In genomic region chr14:39015360-39015961, GRCh38 we compare ENCODE assay signal across 8 cellular contexts.
A peak's percentile ranks its signal among the peaks of the same experiment; 100 is the strongest.
DNase-seq lines count a peak whose midpoint lies in the region; ATAC-seq and TF ChIP-seq lines count a peak whose summit lies in the region.

No MANE protein-coding gene starts in this region.

- no peak overlapping the region for H3K9ac ChIP-seq in MM.1S (ENCODE audit: low read length)

- DNase-seq in heart left ventricle (peak in 1 of 5 donors; percentile 16), Right ventricle myocardium inferior (ENCODE audit: missing footprints) (no peak), MM.1S (peak; percentile 46), fibroblast of the conjunctiva (ENCODE audit: low read depth) (peak; percentile 51), putamen (ENCODE audit: low spot score) (peak; percentile 56)
- DNase-seq in activated naive CD8-positive, alpha-beta T cell treated with anti-CD3 and anti-CD28 coated beads for 36 hours = no peak

- H3K4me1 Mint-ChIP-seq in activated naive CD8-positive, alpha-beta T cell treated with anti-CD3 and anti-CD28 coated beads for 36 hours = no peaks in the 10 kb centered on the region

- H3K27me3 ChIP-seq in heart left ventricle (no peaks in the 10 kb centered on the region), MM.1S (replicated peaks; ENCODE audit: insufficient read depth, low read length) (no peaks in the 10 kb centered on the region)

- H3K36me3 Mint-ChIP-seq in activated naive CD8-positive, alpha-beta T cell treated with anti-CD3 and anti-CD28 coated beads for 36 hours = peaks cover 11% of the 10 kb centered on the region

- H3K27ac Mint-ChIP-seq in activated naive CD8-positive, alpha-beta T cell treated with anti-CD3 and anti-CD28 coated beads for 36 hours = no peak overlapping the region

- H4K20me1 ChIP-seq in MM.1S (ENCODE audit: insufficient read depth, low read length) = no peaks in the 10 kb centered on the region

- H3K9me2 ChIP-seq in MM.1S (replicated peaks; ENCODE audit: insufficient read depth, low read length) = no peaks in the 10 kb centered on the region

- H3K4me2 ChIP-seq in MM.1S (ENCODE audit: low read depth, low read length) = no peak overlapping the region

- H3K9me3 ChIP-seq in heart left ventricle (no peaks in the 10 kb centered on the region), MM.1S (replicated peaks; ENCODE audit: insufficient read depth, low read length) (no peaks in the 10 kb centered on the region)

- WGBS in heart left ventricle, 4 donors = 25 to 39% (median 31%) methylated on average over 5 of the region's 5 CpGs

- no peaks in the 10 kb centered on the region for H3K79me2 ChIP-seq in MM.1S (ENCODE audit: low read length)

- no peaks in the 10 kb centered on the region for H3F3A ChIP-seq in MM.1S (ENCODE audit: insufficient read depth, low read length)

- H2AFZ ChIP-seq in MM.1S (ENCODE audit: low read length) = no peak overlapping the region

- ATAC-seq in heart left ventricle = no peak
- no peak for ATAC-seq in Right ventricle myocardium inferior
- ATAC-seq in GM21737 (IDR thresholded peaks at IDR 0.05; ENCODE audit: unreplicated experiment) = peak; percentile 81
- peak; percentile 65; the same call in 1 of the 3 replicates for ATAC-seq in SK-N-SH treated with all-trans-retinoic acid at 6 μM for 48 hours

- H3K27me3 Mint-ChIP-seq in activated naive CD8-positive, alpha-beta T cell treated with anti-CD3 and anti-CD28 coated beads for 36 hours = no peaks in the 10 kb centered on the region

- H3K27ac ChIP-seq in heart left ventricle (no peak overlapping the region), MM.1S (ENCODE audit: low read length) (no peak overlapping the region)

- TF ChIP-seq CTCF in heart left ventricle (IDR thresholded peaks at IDR 0.05) (peak; percentile 67 to 92 (median 80)), MM.1S (IDR thresholded peaks at IDR 0.05; ENCODE audit: low read length) (peak; percentile 52)

- H3K9me3 Mint-ChIP-seq in activated naive CD8-positive, alpha-beta T cell treated with anti-CD3 and anti-CD28 coated beads for 36 hours = no peaks in the 10 kb centered on the region

- H3K4me3 ChIP-seq in heart left ventricle (no peak overlapping the region), MM.1S (ENCODE audit: low read length) (no peak overlapping the region)

- no peaks in the 10 kb centered on the region for H3K36me3 ChIP-seq in heart left ventricle
- H3K36me3 ChIP-seq in MM.1S (replicated peaks; ENCODE audit: insufficient read depth, low read length) = no peaks in the 10 kb centered on the region

- intact Hi-C loops in heart left ventricle (cut with DNase I) = loop anchor here (2.0 to 10.0 kb wide), 8 partner anchors 141 to 1113 kb away; no protein-coding TSS in a partner anchor
- intact Hi-C loops in Right ventricle myocardium inferior (cut with DNase I) = loop anchor here (2.0 kb wide), 1 partner anchor 1113 kb away; no protein-coding TSS in a partner anchor

- TF ChIP-seq POLR2A in heart left ventricle (IDR thresholded peaks at IDR 0.05) = no peak

- H3K4me1 ChIP-seq in heart left ventricle (peaks cover 0 to 4% (median 0%) of the 10 kb centered on the region in 12 donors), MM.1S (ENCODE audit: low read length) (no peaks in the 10 kb centered on the region)

- no peak overlapping the region for H3K4me3 Mint-ChIP-seq in activated naive CD8-positive, alpha-beta T cell treated with anti-CD3 and anti-CD28 coated beads for 36 hours

TF ChIP-seq in SK-N-SH treated with all-trans-retinoic acid at 6 μM for 48 hours, 23 proteins besides CTCF, POLR2A, EP300 and RAD21:
- no peak for TF ChIP-seq ISL1 (CRISPR knock-in tag; IDR thresholded peaks at IDR 0.05)
- no peak for TF ChIP-seq CSDC2 (CRISPR knock-in tag; IDR thresholded peaks at IDR 0.05)
- no peak for TF ChIP-seq ESRRG (CRISPR knock-in tag; IDR thresholded peaks at IDR 0.05)
- TF ChIP-seq TSHZ2 (CRISPR knock-in tag; IDR thresholded peaks at IDR 0.05) = no peak
- no peak for TF ChIP-seq ZFP30 (CRISPR knock-in tag; IDR thresholded peaks at IDR 0.05)
- TF ChIP-seq POU6F1 (CRISPR knock-in tag; IDR thresholded peaks at IDR 0.05; ENCODE audit: borderline replicate concordance, low read depth) = no peak
- TF ChIP-seq GLIS3 (CRISPR knock-in tag; IDR thresholded peaks at IDR 0.05) = no peak
- no peak for TF ChIP-seq OSR1 (CRISPR knock-in tag; IDR thresholded peaks at IDR 0.05)
- no peak for TF ChIP-seq ZC3H10 (CRISPR knock-in tag; IDR thresholded peaks at IDR 0.05)
- no peak for TF ChIP-seq CREB5 (CRISPR knock-in tag; IDR thresholded peaks at IDR 0.05; ENCODE audit: low read depth)
- TF ChIP-seq RARB (CRISPR knock-in tag; IDR thresholded peaks at IDR 0.05) = no peak
- TF ChIP-seq TOX (CRISPR knock-in tag; IDR thresholded peaks at IDR 0.05; ENCODE audit: borderline replicate concordance) = no peak
- no peak for TF ChIP-seq PATZ1 (CRISPR knock-in tag; IDR thresholded peaks at IDR 0.05; ENCODE audit: borderline replicate concordance)
- TF ChIP-seq ZNF8 (CRISPR knock-in tag; IDR thresholded peaks at IDR 0.05) = no peak
- no peak for TF ChIP-seq ZNF565 (CRISPR knock-in tag; conservative IDR thresholded peaks at IDR 0.05; ENCODE audit: low read depth)
- no peak for TF ChIP-seq ZFP3 (CRISPR knock-in tag; IDR thresholded peaks at IDR 0.05)

Comparison
In these comparisons a context has a peak if more than half of its experiments do, and no peak if none do; other contexts are left out.
1. ATAC-seq: peak in GM21737 (single experiment) and SK-N-SH treated with all-trans-retinoic acid at 6 μM for 48 hours (single experiment); none in heart left ventricle (0 of 4) and Right ventricle myocardium inferior (single experiment).
2. DNase-seq: peak in MM.1S (single experiment), fibroblast of the conjunctiva (single experiment) and putamen (single experiment); none in Right ventricle myocardium inferior (single experiment) and activated naive CD8-positive, alpha-beta T cell treated with anti-CD3 and anti-CD28 coated beads for 36 hours (single experiment).